In genomic region chr16:50268352-50268751, GRCh38 we compare ENCODE assay signal across 13 cellular contexts. TPM values are rescaled to one million over a fixed set of nuclear protein-coding genes. Genes with fewer than 3 reads are reported as not detected.
DNase-seq lines count a peak whose midpoint lies in the region; ATAC-seq and TF ChIP-seq lines count a peak whose summit lies in the region.
"Had no signal": no experiment of that assay in that cellular context is flagged by ENCODE, and none has a peak within 500 bp of the region (broad histone marks: within the 10 kb centered on the region; RNA-seq: fewer than 3 reads in every experiment).

No MANE protein-coding gene starts in this region.

- CTCF ChIA-PET in naive thymus-derived CD4-positive, alpha-beta T cell (lab: Charles Lee): interaction anchor here (0.6 to 2.0 kb wide), 10 partner anchors 12 to 538 kb away, joined by 3 to 8 read pairs (median 4); partner anchors contain the start of gene CNEP1R1
- CTCF ChIA-PET in PC-9 (lab: Charles Lee): no interaction called here

- peaks cover 59 to 65% of the 10 kb centered on the region in 2 donors for H3K4me1 ChIP-seq in naive thymus-derived CD4-positive, alpha-beta T cell (ENCODE audit: control insufficient read depth in 2 of 2, insufficient read depth in 2 of 2, low read length in 2 of 2)
- H3K4me1 ChIP-seq in PC-9 (replicated peaks; ENCODE audit: insufficient read depth): peaks cover 45% of the 10 kb centered on the region

- POLR2A ChIA-PET in naive thymus-derived CD4-positive, alpha-beta T cell (lab: Charles Lee): interaction anchor here (0.6 to 19.1 kb wide), 11 partner anchors 11 to 479 kb away, joined by 3 to 257 read pairs (median 3); no protein-coding TSS in a partner anchor
- POLR2A ChIA-PET in PC-9 (lab: Charles Lee; ENCODE audit: unreplicated experiment): interaction anchor here (0.5 kb wide), 1 partner anchor 75 kb away, joined by 26 read pairs; no protein-coding TSS in a partner anchor

- peak overlapping the region; percentile 87 for H3K4me3 ChIP-seq in naive thymus-derived CD4-positive, alpha-beta T cell (ENCODE audit: low read length)
- H3K4me3 ChIP-seq in PC-9: no peak overlapping the region

- H3K9me3 ChIP-seq in naive thymus-derived CD4-positive, alpha-beta T cell (ENCODE audit: control insufficient read depth in 2 of 3, low read length in 3 of 3): no peaks in the 10 kb centered on the region
- no peaks in the 10 kb centered on the region for H3K9me3 ChIP-seq in PC-9 (ENCODE audit: insufficient read depth, low read depth)
- H3K9me3 ChIP-seq: SK-N-SH, stomach had no signal

- intact Hi-C loops in CD14-positive monocyte (cut with micrococcal nuclease) (loop anchor here in 1 of 2 donors (10.0 kb wide), 1 partner anchor 234 kb away; no protein-coding TSS in a partner anchor), PC-9 (cut with micrococcal nuclease; ENCODE audit: unreplicated experiment) (no loop called here), left ventricle myocardium superior (cut with micrococcal nuclease) (no loop called here)
- intact Hi-C loops in naive thymus-derived CD4-positive, alpha-beta T cell (cut with micrococcal nuclease): loop anchor here (5.0 kb wide), 5 partner anchors 99 to 479 kb away; partner anchors contain the start of genes HEATR3 (in 2 of the 2), NKD1 (in 2 of the 2) and BRD7 (in 1 of the 2)

- H3K9me3 Mint-ChIP-seq in CD14-positive monocyte: peaks cover 0 to 3% (median 0%) of the 10 kb centered on the region in 7 donors
- H3K9me3 Mint-ChIP-seq in activated T-cell treated with anti-CD3 and anti-CD28 coated beads, Interleukin-2, amount 50 U/mL, for 4 hours: no peaks in the 10 kb centered on the region
- no peaks in the 10 kb centered on the region for H3K9me3 Mint-ChIP-seq in naive thymus-derived CD4-positive, alpha-beta T cell

- H3K4me2 ChIP-seq in PC-9: no peak overlapping the region

- no peaks in the 10 kb centered on the region for H3K9me2 ChIP-seq in PC-9 (ENCODE audit: insufficient read depth)
- H3K9me2 ChIP-seq: SK-N-SH had no signal

- no peaks in the 10 kb centered on the region for H3K79me2 ChIP-seq in PC-9 (ENCODE audit: low read depth)

- peak overlapping the region; percentile 15 to 44 for H3K4me3 Mint-ChIP-seq in CD14-positive monocyte
- H3K4me3 Mint-ChIP-seq in activated T-cell treated with anti-CD3 and anti-CD28 coated beads, Interleukin-2, amount 50 U/mL, for 4 hours: peak overlapping the region; percentile 90
- H3K4me3 Mint-ChIP-seq in naive thymus-derived CD4-positive, alpha-beta T cell: peak overlapping the region; percentile 83 to 98 (median 96)

- H2AFZ ChIP-seq in PC-9: no peak overlapping the region

- peaks cover 19% of the 10 kb centered on the region; the same call in 1 of the 2 replicates for H3F3A ChIP-seq in PC-9 (ENCODE audit: insufficient read depth, low read depth)

- DNase-seq in CD14-positive monocyte (ENCODE audit: low spot score) (no peak), DMS 273 treated with DMSO at 0.1 percent for 48 hours (lab: John Stamatoyannopoulos, UW) (peak; percentile 19), NCI-H345 (lab: John Stamatoyannopoulos, UW) (no peak), PC-9 (no peak), left ventricle myocardium superior (no peak)
- no peak for DNase-seq in activated T-cell treated with anti-CD3 and anti-CD28 coated beads, Interleukin-2, amount 50 U/mL, for 4 hours
- no peak for DNase-seq in naive thymus-derived CD4-positive, alpha-beta T cell
- DNase-seq: caudate nucleus, GF-D8, NCI-H1694 treated with DMSO at 0.1 percent for 48 hours, SK-N-SH, stomach had no signal

- no TSS peak for BruUV-seq in PC-9 (replicated peaks; lab: Mats Ljungman, UMichigan)

- H3K36me3 ChIP-seq in naive thymus-derived CD4-positive, alpha-beta T cell (ENCODE audit: control insufficient read depth in 2 of 3, insufficient read depth in 3 of 3, low read length in 3 of 3): peaks cover 0 to 20% (median 0%) of the 10 kb centered on the region in 3 experiments
- H3K36me3 ChIP-seq in PC-9 (ENCODE audit: low read depth): no peaks in the 10 kb centered on the region
- H3K36me3 ChIP-seq: stomach had no signal

- TF ChIP-seq CTCF in CD14-positive monocyte (IDR thresholded peaks at IDR 0.05) (no peak), PC-9 (conservative IDR thresholded peaks at IDR 0.05) (no peak)

- no peak for ATAC-seq in activated T-cell treated with anti-CD3 and anti-CD28 coated beads, Interleukin-2, amount 50 U/mL, for 4 hours
- ATAC-seq in naive thymus-derived CD4-positive, alpha-beta T cell: no peak
- ATAC-seq in left ventricle myocardium superior: no peak

- peak overlapping the region in 5 of 7 donors; percentile 25 to 85 (median 66) for H3K27ac Mint-ChIP-seq in CD14-positive monocyte
- peak overlapping the region; percentile 66 to 99 (median 97) for H3K27ac Mint-ChIP-seq in naive thymus-derived CD4-positive, alpha-beta T cell

- H3K27me3 Mint-ChIP-seq in CD14-positive monocyte (ENCODE audit: low read depth in 3 of 3): no peaks in the 10 kb centered on the region
- H3K27me3 Mint-ChIP-seq in activated T-cell treated with anti-CD3 and anti-CD28 coated beads, Interleukin-2, amount 50 U/mL, for 4 hours (ENCODE audit: low read depth): no peaks in the 10 kb centered on the region
- H3K27me3 Mint-ChIP-seq in naive thymus-derived CD4-positive, alpha-beta T cell: no peaks in the 10 kb centered on the region

- H3K27me3 ChIP-seq in naive thymus-derived CD4-positive, alpha-beta T cell (ENCODE audit: control insufficient read depth in 2 of 2, insufficient read depth in 2 of 2, low read length in 2 of 2): no peaks in the 10 kb centered on the region
- no peaks in the 10 kb centered on the region for H3K27me3 ChIP-seq in PC-9 (ENCODE audit: insufficient read depth, low read depth)
- H3K27me3 ChIP-seq: stomach had no signal

- H3K36me3 Mint-ChIP-seq in CD14-positive monocyte: peaks cover 12 to 21% of the 10 kb centered on the region in 2 donors
- no peaks in the 10 kb centered on the region for H3K36me3 Mint-ChIP-seq in activated T-cell treated with anti-CD3 and anti-CD28 coated beads, Interleukin-2, amount 50 U/mL, for 4 hours (ENCODE audit: insufficient read depth)
- H3K36me3 Mint-ChIP-seq in naive thymus-derived CD4-positive, alpha-beta T cell: peaks cover 0 to 19% (median 3%) of the 10 kb centered on the region in 5 donors

- H3K27ac ChIP-seq in naive thymus-derived CD4-positive, alpha-beta T cell (ENCODE audit: low read depth, low read length): peak overlapping the region; percentile 85
- no peak overlapping the region for H3K27ac ChIP-seq in PC-9
- H3K27ac ChIP-seq: C4-2B had no signal

- H3K4me1 Mint-ChIP-seq in CD14-positive monocyte: peaks cover 90% of the 10 kb centered on the region
- H3K4me1 Mint-ChIP-seq in activated T-cell treated with anti-CD3 and anti-CD28 coated beads, Interleukin-2, amount 50 U/mL, for 4 hours (ENCODE audit: low read depth): peaks cover 92% of the 10 kb centered on the region
- peaks cover 71 to 90% (median 78%) of the 10 kb centered on the region in 7 donors for H3K4me1 Mint-ChIP-seq in naive thymus-derived CD4-positive, alpha-beta T cell

- peaks cover 3% of the 10 kb centered on the region; the same call in 1 of the 2 replicates for H4K20me1 ChIP-seq in PC-9 (ENCODE audit: insufficient read depth)

RNA-seq across cellular contexts. Expression of gene ADCY7, which starts 2.0 kb away (rescaled TPM):
- polyA plus RNA-seq in CD14-positive monocyte: 10 to 100 TPM; 53.1 to 91.5 TPM
- total RNA-seq in activated T-cell treated with anti-CD3 and anti-CD28 coated beads, Interleukin-2, amount 50 U/mL, for 4 hours: 10 to 100 TPM; 61.7 to 77.6 (median 70.7) TPM
- 100 to 1,000 TPM; 179 to 326 (median 208) TPM for total RNA-seq in naive thymus-derived CD4-positive, alpha-beta T cell
- polyA plus RNA-seq in naive thymus-derived CD4-positive, alpha-beta T cell: 10 to 100 TPM; 62.6 to 85.7 TPM
- 39.3 and 59.5 TPM in 2 replicates for total RNA-seq in PC-9 (2021)
- total RNA-seq in left ventricle myocardium superior: 8.3 TPM

Comparison
In these comparisons a context has a peak if more than half of its experiments do, and no peak if none do; other contexts are left out.
1. H3K4me3 Mint-ChIP-seq: peak in every context shown above with its lines; median percentile 96 in naive thymus-derived CD4-positive, alpha-beta T cell; 90 in activated T-cell treated with anti-CD3 and anti-CD28 coated beads, Interleukin-2, amount 50 U/mL, for 4 hours; 30 in CD14-positive monocyte.
2. intact Hi-C loops: an anchor here in naive thymus-derived CD4-positive, alpha-beta T cell (5.0 kb wide); none called in PC-9 and left ventricle myocardium superior.